Comparison of ENCODE assay signal across 18 cellular contexts in the genomic region with DNA sequence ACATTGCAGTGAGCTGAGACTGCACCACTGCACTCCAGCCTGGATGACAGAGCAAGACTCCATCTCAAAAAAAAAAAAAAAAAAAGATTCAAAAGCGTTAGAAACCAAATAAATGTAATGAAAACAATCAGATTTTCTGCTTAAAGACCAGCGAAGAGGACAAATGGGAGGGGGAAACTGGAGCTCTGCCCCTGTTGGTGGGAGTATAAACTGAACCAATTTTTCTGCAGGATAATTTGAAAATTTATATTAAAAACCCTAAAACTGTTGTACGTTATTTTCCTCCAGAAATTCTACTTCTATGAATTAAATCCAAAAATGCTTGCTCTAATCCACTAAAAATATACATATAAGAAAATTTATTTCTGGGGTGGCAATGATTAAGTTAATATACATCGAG. TPM values are rescaled to one million over a fixed set of nuclear protein-coding genes. Genes with fewer than 3 reads are reported as not detected.
DNase-seq lines count a peak whose midpoint lies in the region; TF ChIP-seq lines count a peak whose summit lies in the region.
"Had no signal": no experiment of that assay in that cellular context is flagged by ENCODE, and none has a peak within 500 bp of the region (broad histone marks: within the 10 kb centered on the region; RNA-seq: fewer than 3 reads in every experiment).

No MANE protein-coding gene starts in this region.

- no peak overlapping the region for H3K27ac ChIP-seq in OCI-LY7 (ENCODE audit: low read depth, low read length, poor library complexity, severe bottlenecking)
- no peak overlapping the region for H3K27ac ChIP-seq in endodermal cell (ENCODE audit: low read depth, low read length)
- H3K27ac ChIP-seq: A549 had no signal

- no TSS peak for BruUV-seq in OCI-LY7 (replicated peaks; lab: Mats Ljungman, UMichigan)

- H3K4me1 Mint-ChIP-seq in endodermal cell (no peaks in the 10 kb centered on the region), type B pancreatic cell (ENCODE audit: unreplicated experiment) (peaks cover 16% of the 10 kb centered on the region)

- H3K4me2 ChIP-seq in OCI-LY7 (ENCODE audit: low read length): no peak overlapping the region
- H3K4me2 ChIP-seq: A549 had no signal

- no peak overlapping the region for H3K4me3 ChIP-seq in BE2C (ENCODE audit: low read depth, low read length)
- no peak overlapping the region for H3K4me3 ChIP-seq in OCI-LY7 (ENCODE audit: low read depth, low read length, poor library complexity, severe bottlenecking)
- no peak overlapping the region for H3K4me3 ChIP-seq in endodermal cell (ENCODE audit: low read length)
- H3K4me3 ChIP-seq: A549 had no signal

- H3K27ac Mint-ChIP-seq in endodermal cell: no peak overlapping the region
- no peak overlapping the region for H3K27ac Mint-ChIP-seq in type B pancreatic cell
- H3K27ac Mint-ChIP-seq: CD4-positive, alpha-beta memory T cell had no signal

- H3K27me3 Mint-ChIP-seq in endodermal cell (ENCODE audit: insufficient read depth) (peaks cover 6% of the 10 kb centered on the region), type B pancreatic cell (no peaks in the 10 kb centered on the region)
- H3K27me3 Mint-ChIP-seq: CD4-positive, alpha-beta memory T cell had no signal

- peaks cover 8% of the 10 kb centered on the region for H3K4me1 ChIP-seq in BE2C
- no peaks in the 10 kb centered on the region for H3K4me1 ChIP-seq in OCI-LY7 (ENCODE audit: insufficient read depth, low read length, poor library complexity, severe bottlenecking)
- H3K4me1 ChIP-seq in endodermal cell (ENCODE audit: control insufficient read depth, insufficient read depth, low read length): no peaks in the 10 kb centered on the region

- CTCF ChIA-PET in OCI-LY7 (lab: Charles Lee; ENCODE audit: unreplicated experiment): no interaction called here

- no peaks in the 10 kb centered on the region for H3K9me3 Mint-ChIP-seq in endodermal cell
- no peaks in the 10 kb centered on the region for H3K9me3 Mint-ChIP-seq in type B pancreatic cell

- H3K79me2 ChIP-seq in OCI-LY7 (ENCODE audit: insufficient read depth, low read depth, low read length): no peaks in the 10 kb centered on the region

- 98 to 100% methylated on average over 1 to 3 of the region's 4 CpGs for WGBS in endodermal cell (ENCODE audit: insufficient coverage in 1 of 2, insufficient read length in 1 of 2), 2 experiments

- no peaks in the 10 kb centered on the region for H3K27me3 ChIP-seq in BE2C
- no peaks in the 10 kb centered on the region for H3K27me3 ChIP-seq in endodermal cell (ENCODE audit: control insufficient read depth, insufficient read depth, low read length, poor library complexity, severe bottlenecking)

- H4K20me1 ChIP-seq in OCI-LY7 (ENCODE audit: insufficient read depth, low read length): no peaks in the 10 kb centered on the region

- H3K36me3 ChIP-seq in BE2C (no peaks in the 10 kb centered on the region), OCI-LY7 (ENCODE audit: insufficient read depth, low read length) (no peaks in the 10 kb centered on the region), endodermal cell (ENCODE audit: control insufficient read depth, insufficient read depth, low read length) (no peaks in the 10 kb centered on the region)

- H3K9me3 ChIP-seq in BE2C (no peaks in the 10 kb centered on the region), OCI-LY7 (ENCODE audit: low read length) (no peaks in the 10 kb centered on the region), endodermal cell (ENCODE audit: control insufficient read depth, low read length) (no peaks in the 10 kb centered on the region)
- H3K9me3 ChIP-seq: A549 had no signal

- H3K9me2 ChIP-seq in OCI-LY7 (ENCODE audit: insufficient read depth, low read length): no peaks in the 10 kb centered on the region

- intact Hi-C loops in OCI-LY7 (cut with micrococcal nuclease; ENCODE audit: unreplicated experiment): no loop called here

- no peak overlapping the region for H3K9ac ChIP-seq in endodermal cell (ENCODE audit: extremely low read depth, low read length, poor library complexity, severe bottlenecking)

- no peaks in the 10 kb centered on the region for H3K36me3 Mint-ChIP-seq in endodermal cell (ENCODE audit: low read depth)
- no peaks in the 10 kb centered on the region for H3K36me3 Mint-ChIP-seq in type B pancreatic cell
- H3K36me3 Mint-ChIP-seq: CD4-positive, alpha-beta memory T cell had no signal

- peak; percentile 18; the same call in 1 of the 2 replicates for TF ChIP-seq CTCF in BE2C (IDR thresholded peaks at IDR 0.05; ENCODE audit: low read depth, low read length)
- 0 out of 2 replicates have a peak, but pooled peaks have one; percentile 25 for TF ChIP-seq CTCF in OCI-LY7 (conservative IDR thresholded peaks at IDR 0.05; ENCODE audit: low read length)
- TF ChIP-seq CTCF in endodermal cell (conservative IDR thresholded peaks at IDR 0.05): peak; percentile 51
- peak; percentile 55 for TF ChIP-seq CTCF in type B pancreatic cell (conservative IDR thresholded peaks at IDR 0.05)

- DNase-seq in BE2C (no peak), OCI-LY7 (ENCODE audit: low spot score) (no peak), endodermal cell (no peak), type B pancreatic cell (ENCODE audit: extremely low spot score, unreplicated experiment) (no peak), NCI-H2107 treated with DMSO at 0.1 percent for 48 hours (lab: John Stamatoyannopoulos, UW; ENCODE audit: unreplicated experiment) (no peak), DMS53 (lab: John Stamatoyannopoulos, UW) (no peak)
- DNase-seq in central memory CD4-positive, alpha-beta T cell: no peak
- DNase-seq: 8988T; ACHN; AML-193; C1 segment of cervical spinal cord; Calu3; CD4-positive, alpha-beta memory T cell; COR-L47; DND-41; GOT3; HCEC 1CT had no signal

- no peak overlapping the region for H3K4me3 Mint-ChIP-seq in endodermal cell
- H3K4me3 Mint-ChIP-seq in type B pancreatic cell: no peak overlapping the region
- H3K4me3 Mint-ChIP-seq: CD4-positive, alpha-beta memory T cell had no signal

- POLR2A ChIA-PET in OCI-LY7 (lab: Charles Lee): interaction anchor here (0.6 to 1.5 kb wide), 3 partner anchors 13 to 458 kb away, joined by 3 to 7 read pairs (median 4); no protein-coding TSS in a partner anchor

- H2AFZ ChIP-seq in OCI-LY7 (ENCODE audit: low read length): no peak overlapping the region

RNA-seq across cellular contexts. Expression of a gene that starts 25.3 kb away (rescaled TPM):
- polyA plus RNA-seq in BE2C (2012; ENCODE audit: insufficient read depth, insufficient read length, low read depth): 24.2 TPM
- total RNA-seq in OCI-LY7 (2014; rRNA removed; shearing (Covaris generic)): 12.4 and 21.7 TPM in 2 replicates
- total RNA-seq in OCI-LY7 (2022): 12.0 and 12.1 TPM in 2 replicates
- total RNA-seq in endodermal cell: 10 to 100 TPM; 23.6 to 31.3 TPM
- polyA plus RNA-seq in endodermal cell (2013, experiment 1 of 2): 18.8 TPM
- polyA plus RNA-seq in endodermal cell (2013, experiment 2 of 2): 18.4 TPM
- 18.4 and 26.2 TPM in 2 replicates for total RNA-seq in type B pancreatic cell (ENCODE audit: low replicate concordance)
